In genomic region chr9:134827559-134827958, GRCh38 we compare ENCODE assay signal across 17 cellular contexts. TPM values are rescaled to one million over a fixed set of nuclear protein-coding genes. Genes with fewer than 3 reads are reported as not detected.
A peak's percentile ranks its signal among the peaks of the same experiment; 100 is the strongest.
DNase-seq lines count a peak whose midpoint lies in the region; ATAC-seq and TF ChIP-seq lines count a peak whose summit lies in the region.
"Had no signal": no experiment of that assay in that cellular context is flagged by ENCODE, and none has a peak within 500 bp of the region (broad histone marks: within the 10 kb centered on the region; RNA-seq: fewer than 3 reads in every experiment).

No MANE protein-coding gene starts in this region.

- H3K9me3 ChIP-seq in H9 (ENCODE audit: control insufficient read depth, low read depth, low read length) (no peaks in the 10 kb centered on the region), endodermal cell (ENCODE audit: control insufficient read depth, low read length) (no peaks in the 10 kb centered on the region), smooth muscle cell (replicated peaks; ENCODE audit: low read depth) (no peaks in the 10 kb centered on the region), SJCRH30 (replicated peaks) (no peaks in the 10 kb centered on the region)
- H3K9me3 ChIP-seq: BLaER1 had no signal

- CTCF ChIA-PET in WTC11 (lab: Charles Lee), result interaction anchor here (1.5 to 2.3 kb wide), 2 partner anchors 12 to 49 kb away, joined by 3 to 6 read pairs; no protein-coding TSS in a partner anchor

- H3K27me3 ChIP-seq in H9 (ENCODE audit: insufficient read depth, low read length), result no peaks in the 10 kb centered on the region
- H3K27me3 ChIP-seq in endodermal cell (ENCODE audit: control insufficient read depth, insufficient read depth, low read length, poor library complexity, severe bottlenecking), result no peaks in the 10 kb centered on the region
- no peaks in the 10 kb centered on the region for H3K27me3 ChIP-seq in smooth muscle cell (ENCODE audit: low read depth)
- H3K27me3 ChIP-seq in SJCRH30, result no peaks in the 10 kb centered on the region
- H3K27me3 ChIP-seq: BLaER1 had no signal

- no peak overlapping the region for H3K14ac ChIP-seq in H9 (ENCODE audit: insufficient read depth, low read length)

- H3K56ac ChIP-seq in H9 (ENCODE audit: insufficient read length, low read depth, low read length), result no peak overlapping the region

- H3K4me1 ChIP-seq in H9 (ENCODE audit: insufficient read depth, low read length), result no peaks in the 10 kb centered on the region
- no peaks in the 10 kb centered on the region for H3K4me1 ChIP-seq in endodermal cell (ENCODE audit: control insufficient read depth, insufficient read depth, low read length)
- no peaks in the 10 kb centered on the region for H3K4me1 ChIP-seq in smooth muscle cell (ENCODE audit: low read depth)
- no peaks in the 10 kb centered on the region for H3K4me1 ChIP-seq in SJCRH30

- H2BK5ac ChIP-seq in H9 (ENCODE audit: insufficient read length, low read length), result no peak overlapping the region

- H3K27ac Mint-ChIP-seq in H9 (peak overlapping the region in 2 of 3 experiments; percentile 70 to 90; a peak in 4 of 7 replicates), WTC11 (peak overlapping the region; percentile 36), endodermal cell (no peak overlapping the region)
- H3K27ac Mint-ChIP-seq in activated T-helper 17 cell treated with anti-CD3 and anti-CD28 coated beads, Interleukin-2, amount 50 U/mL, for 72 hours, result no peak overlapping the region
- H3K27ac Mint-ChIP-seq: CD4-positive, alpha-beta memory T cell had no signal

- H2BK120ac ChIP-seq in H9 (ENCODE audit: low read depth, low read length, poor library complexity, severe bottlenecking), result no peak overlapping the region

- TF ChIP-seq CTCF in H9 (conservative IDR thresholded peaks at IDR 0.05) (no peak), WTC11 (IDR thresholded peaks at IDR 0.05) (no peak), endodermal cell (conservative IDR thresholded peaks at IDR 0.05) (no peak), smooth muscle cell (IDR thresholded peaks at IDR 0.05; ENCODE audit: borderline replicate concordance, insufficient read depth, poor library complexity, severe bottlenecking) (no peak)

- H3K4me1 Mint-ChIP-seq in H9 (no peaks in the 10 kb centered on the region), WTC11 (no peaks in the 10 kb centered on the region), endodermal cell (no peaks in the 10 kb centered on the region)
- H3K4me1 Mint-ChIP-seq in activated T-helper 17 cell treated with anti-CD3 and anti-CD28 coated beads, Interleukin-2, amount 50 U/mL, for 72 hours, result no peaks in the 10 kb centered on the region
- H3K4me1 Mint-ChIP-seq: CD14-positive monocyte; CD4-positive, alpha-beta memory T cell had no signal

- WGBS in H9 (ENCODE audit: extremely low coverage, insufficient read length, low lambda C conversion rate), result no CpG with 5 or more reads among the region's 19 CpGs
- 95 to 96% methylated on average over 13 to 19 of the region's 19 CpGs for WGBS in endodermal cell (ENCODE audit: insufficient coverage in 1 of 2, insufficient read length in 1 of 2), 2 experiments
- 87% methylated on average over 19 of the region's 19 CpGs for WGBS in smooth muscle cell (ENCODE audit: low lambda C conversion rate)

- no peak for DNase-seq in H9
- DNase-seq in WTC11 (ENCODE audit: low spot score), result no peak
- no peak for DNase-seq in endodermal cell
- no peak for DNase-seq in smooth muscle cell (lab: John Stamatoyannopoulos, UW; ENCODE audit: unreplicated experiment)
- DNase-seq in SJCRH30, result no peak
- DNase-seq in occipital lobe (lab: John Stamatoyannopoulos, UW), result no peak
- DNase-seq: ACHN; AML-193; CD4-positive, alpha-beta memory T cell; DMS79 treated with DMSO at 0.1 percent for 48 hours; GF-D8; HCEC 1CT; KG1 had no signal

- H3K36me3 Mint-ChIP-seq in H9 (ENCODE audit: insufficient read depth in 1 of 3, low read depth in 3 of 3), result no peaks in the 10 kb centered on the region
- no peaks in the 10 kb centered on the region for H3K36me3 Mint-ChIP-seq in WTC11
- peaks cover 21% of the 10 kb centered on the region for H3K36me3 Mint-ChIP-seq in endodermal cell (ENCODE audit: low read depth)
- no peaks in the 10 kb centered on the region for H3K36me3 Mint-ChIP-seq in activated T-helper 17 cell treated with anti-CD3 and anti-CD28 coated beads, Interleukin-2, amount 50 U/mL, for 72 hours (ENCODE audit: low read depth)
- H3K36me3 Mint-ChIP-seq: CD14-positive monocyte; CD4-positive, alpha-beta memory T cell had no signal

- no peak overlapping the region for H3K4ac ChIP-seq in H9 (ENCODE audit: low read depth, low read length)

- H2AFZ ChIP-seq in H9 (ENCODE audit: low read length) (no peak overlapping the region), smooth muscle cell (ENCODE audit: low read depth) (no peak overlapping the region)

- no peak overlapping the region for H3K4me3 Mint-ChIP-seq in H9
- no peak overlapping the region for H3K4me3 Mint-ChIP-seq in WTC11
- no peak overlapping the region for H3K4me3 Mint-ChIP-seq in endodermal cell
- no peak overlapping the region for H3K4me3 Mint-ChIP-seq in activated T-helper 17 cell treated with anti-CD3 and anti-CD28 coated beads, Interleukin-2, amount 50 U/mL, for 72 hours
- H3K4me3 Mint-ChIP-seq: CD14-positive monocyte; CD4-positive, alpha-beta memory T cell had no signal

- no peak overlapping the region for H2AK5ac ChIP-seq in H9 (ENCODE audit: insufficient read length, low read length)

- no peak overlapping the region for H4K5ac ChIP-seq in H9 (ENCODE audit: insufficient read length, low read depth, low read length)

- H3K23ac ChIP-seq in H9 (ENCODE audit: insufficient read length, low read depth, low read length), result no peak overlapping the region

- H3K9ac ChIP-seq in H9 (ENCODE audit: extremely low read depth, insufficient read length, low read length) (no peak overlapping the region), endodermal cell (ENCODE audit: extremely low read depth, low read length, poor library complexity, severe bottlenecking) (no peak overlapping the region), smooth muscle cell (ENCODE audit: low read depth) (no peak overlapping the region)
- H3K9ac ChIP-seq: BLaER1 had no signal

- H3K27me3 Mint-ChIP-seq in H9 (ENCODE audit: low read depth) (no peaks in the 10 kb centered on the region; the same call in 1 of the 2 replicates), WTC11 (ENCODE audit: low read depth) (no peaks in the 10 kb centered on the region), endodermal cell (ENCODE audit: insufficient read depth) (no peaks in the 10 kb centered on the region)
- no peaks in the 10 kb centered on the region for H3K27me3 Mint-ChIP-seq in activated T-helper 17 cell treated with anti-CD3 and anti-CD28 coated beads, Interleukin-2, amount 50 U/mL, for 72 hours
- H3K27me3 Mint-ChIP-seq: CD4-positive, alpha-beta memory T cell had no signal

- peaks cover 75% of the 10 kb centered on the region for H3F3A ChIP-seq in smooth muscle cell (ENCODE audit: low read depth)

- H3K27ac ChIP-seq in H9 (ENCODE audit: insufficient read length, low read depth, low read length), result no peak overlapping the region
- peak overlapping the region; percentile 32 for H3K27ac ChIP-seq in endodermal cell (ENCODE audit: low read depth, low read length)
- peak overlapping the region; percentile 31 for H3K27ac ChIP-seq in smooth muscle cell (ENCODE audit: low read depth)
- no peak overlapping the region for H3K27ac ChIP-seq in SJCRH30
- H3K27ac ChIP-seq: BLaER1 had no signal

- no peaks in the 10 kb centered on the region for H3K9me3 Mint-ChIP-seq in H9
- no peaks in the 10 kb centered on the region for H3K9me3 Mint-ChIP-seq in WTC11
- no peaks in the 10 kb centered on the region for H3K9me3 Mint-ChIP-seq in endodermal cell
- no peaks in the 10 kb centered on the region for H3K9me3 Mint-ChIP-seq in activated T-helper 17 cell treated with anti-CD3 and anti-CD28 coated beads, Interleukin-2, amount 50 U/mL, for 72 hours
- H3K9me3 Mint-ChIP-seq: CD4-positive, alpha-beta memory T cell had no signal

- H3K79me2 ChIP-seq in H9 (ENCODE audit: insufficient read depth, low read length) (no peaks in the 10 kb centered on the region), smooth muscle cell (ENCODE audit: low read depth) (peaks cover 3% of the 10 kb centered on the region)

- H2BK20ac ChIP-seq in H9 (ENCODE audit: low read depth, low read length, poor library complexity, severe bottlenecking), result no peak overlapping the region

- H3K4me2 ChIP-seq in H9 (ENCODE audit: insufficient read depth, insufficient read length, low read length) (no peak overlapping the region), smooth muscle cell (no peak overlapping the region)
- H3K4me2 ChIP-seq: BLaER1 had no signal

- no peak overlapping the region for H3T11ph ChIP-seq in H9 (ENCODE audit: low read length)

- no peak overlapping the region for H3K4me3 ChIP-seq in endodermal cell (ENCODE audit: low read length)
- H3K4me3 ChIP-seq in smooth muscle cell, result no peak overlapping the region
- H3K4me3 ChIP-seq in SJCRH30, result no peak overlapping the region
- H3K4me3 ChIP-seq: BLaER1 had no signal

- H2BK15ac ChIP-seq in H9 (ENCODE audit: low read depth, low read length), result no peak overlapping the region

- POLR2A ChIA-PET in WTC11 (lab: Charles Lee), result no interaction called here

- H4K20me1 ChIP-seq in H9 (ENCODE audit: control insufficient read depth, insufficient read depth, insufficient read length) (no peaks in the 10 kb centered on the region), smooth muscle cell (ENCODE audit: low read depth) (peaks cover 100% of the 10 kb centered on the region)

- no peaks in the 10 kb centered on the region for H3K79me1 ChIP-seq in H9 (ENCODE audit: insufficient read depth, low read depth, low read length, poor library complexity, severe bottlenecking)

- H4K91ac ChIP-seq in H9 (ENCODE audit: insufficient read length, low read depth, low read length), result no peak overlapping the region

- no peak for ATAC-seq in WTC11
- ATAC-seq in activated T-helper 17 cell treated with anti-CD3 and anti-CD28 coated beads, Interleukin-2, amount 50 U/mL, for 72 hours (replicated peaks), result no peak

- H4K8ac ChIP-seq in H9 (replicated peaks; ENCODE audit: insufficient read length, low read depth, low read length), result no peak overlapping the region

- H2BK12ac ChIP-seq in H9 (ENCODE audit: insufficient read length, low read depth, low read length), result no peak overlapping the region

- no peaks in the 10 kb centered on the region for H3K23me2 ChIP-seq in H9 (ENCODE audit: insufficient read length, low read depth, low read length, poor library complexity, severe bottlenecking)

- peaks cover 18% of the 10 kb centered on the region for H3K36me3 ChIP-seq in endodermal cell (ENCODE audit: control insufficient read depth, insufficient read depth, low read length)
- H3K36me3 ChIP-seq in smooth muscle cell (ENCODE audit: low read depth), result peaks cover 30% of the 10 kb centered on the region
- H3K36me3 ChIP-seq in SJCRH30, result peaks cover 8% of the 10 kb centered on the region; the same call in 1 of the 2 replicates

- no peak overlapping the region for H3K18ac ChIP-seq in H9 (ENCODE audit: insufficient read length, low read depth, low read length)

RNA-seq across cellular contexts. Expression of gene FCN2, which starts 53.1 kb away (rescaled TPM):
- not detected in 2 replicates for total RNA-seq in H9 (2021)
- total RNA-seq in WTC11 (2021), result not detected in 3 replicates
- not detected for total RNA-seq in endodermal cell
- polyA plus RNA-seq in endodermal cell (2013, experiment 1 of 2), result not detected
- polyA plus RNA-seq in endodermal cell (2013, experiment 2 of 2), result not detected
- not detected in 2 replicates for total RNA-seq in smooth muscle cell
- polyA plus RNA-seq in smooth muscle cell, result not detected in 2 replicates
- not detected in 2 replicates for total RNA-seq in SJCRH30 (2014; rRNA removed; shearing (Covaris generic))
- total RNA-seq in activated T-helper 17 cell treated with anti-CD3 and anti-CD28 coated beads, Interleukin-2, amount 50 U/mL, for 72 hours, result not detected
- total RNA-seq in occipital lobe, result not detected
- total RNA-seq: CD4-positive, alpha-beta memory T cell; H4 had no signal
- polyA plus RNA-seq: CD14-positive monocyte; CD4-positive, alpha-beta memory T cell had no signal

Comparison
In these comparisons a context has a peak if more than half of its experiments do, and no peak if none do; other contexts are left out.
1. H3K27ac ChIP-seq: peak in endodermal cell (single experiment) and smooth muscle cell (single experiment); none in H9 (single experiment) and SJCRH30 (single experiment).
2. H3K27ac Mint-ChIP-seq: peak in H9 (2 of 3) and WTC11 (single experiment); none in endodermal cell (single experiment) and activated T-helper 17 cell treated with anti-CD3 and anti-CD28 coated beads, Interleukin-2, amount 50 U/mL, for 72 hours (single experiment).